ENCODE assay signal across 2 cellular contexts in the genomic region with DNA sequence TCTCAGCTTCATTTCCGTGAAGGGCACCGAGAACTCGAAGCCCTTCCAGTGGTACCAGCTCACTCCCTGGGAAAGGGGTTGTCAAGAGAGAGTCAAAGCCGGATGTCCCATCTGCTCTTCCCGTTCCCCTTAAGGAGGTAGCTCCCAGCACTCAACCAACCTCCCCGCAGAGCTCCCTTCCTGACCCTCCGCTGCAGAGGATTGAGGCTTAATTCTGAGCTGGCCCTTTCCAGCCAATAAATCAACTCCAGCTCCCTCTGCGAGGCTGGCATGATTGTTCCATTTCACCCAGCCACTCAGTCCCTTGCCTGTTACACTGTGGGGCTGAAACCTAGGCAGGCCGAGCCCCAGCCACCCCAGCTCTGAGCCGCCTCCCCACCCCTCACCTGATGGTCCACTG. TPM values are rescaled to one million over a fixed set of nuclear protein-coding genes. Genes with fewer than 3 reads are reported as not detected.
"Had no signal": no experiment of that assay in that cellular context is flagged by ENCODE, and none has a peak within 500 bp of the region (broad histone marks: within the 10 kb centered on the region; RNA-seq: fewer than 3 reads in every experiment).

No MANE protein-coding gene starts in this region.

RNA-seq across cellular contexts. Expression of a gene that starts 3.2 kb away (rescaled TPM):
- total RNA-seq: activated B cell treated with CpG ODN at 0.5 μM for 24 hours, bronchial epithelial cell had no signal
